Comparison of ENCODE assay signal across 8 cellular contexts in genomic region chr12:68611094-68611818, GRCh38. TPM values are rescaled to one million over a fixed set of nuclear protein-coding genes. Genes with fewer than 3 reads are reported as not detected.
A peak's percentile ranks its signal among the peaks of the same experiment; 100 is the strongest.
DNase-seq lines count a peak whose midpoint lies in the region; ATAC-seq, FAIRE-seq and TF ChIP-seq lines count a peak whose summit lies in the region.

No MANE protein-coding gene starts in this region.

- peak; percentile 57 for FAIRE-seq in GM18507 (lab: Jason Lieb, UNC)

- H3K9me3 Mint-ChIP-seq in activated T-cell treated with anti-CD3 and anti-CD28 coated beads, Interleukin-2, amount 50 U/mL, for 4 hours = no peaks in the 10 kb centered on the region

- ATAC-seq in HG03064 (IDR thresholded peaks at IDR 0.05; ENCODE audit: low read depth, unreplicated experiment) = peak; percentile 25
- peak in 1 of 2 donors; percentile 16 for ATAC-seq in activated T-cell treated with anti-CD3 and anti-CD28 coated beads, Interleukin-2, amount 50 U/mL, for 4 hours
- ATAC-seq in mucosa of descending colon = peak; percentile 49

- no peaks in the 10 kb centered on the region for H3K27me3 ChIP-seq in NT2/D1 (ENCODE audit: insufficient read depth, insufficient read length)
- no peaks in the 10 kb centered on the region for H3K27me3 ChIP-seq in esophagus (ENCODE audit: control insufficient read depth in 1 of 2, insufficient read depth in 2 of 2, low read length in 2 of 2)
- H3K27me3 ChIP-seq in stomach = no peaks in the 10 kb centered on the region

- H3K27ac ChIP-seq in esophagus (ENCODE audit: low read depth in 2 of 2, low read length in 1 of 2) (peak overlapping the region; percentile 97 to 100), stomach (peak overlapping the region; percentile 93 to 100 (median 99))

- TF ChIP-seq CTCF in mucosa of descending colon (IDR thresholded peaks at IDR 0.05) = no peak
- TF ChIP-seq CTCF in stomach (IDR thresholded peaks at IDR 0.05) = no peak

- H3K4me3 Mint-ChIP-seq in activated T-cell treated with anti-CD3 and anti-CD28 coated beads, Interleukin-2, amount 50 U/mL, for 4 hours = peak overlapping the region; percentile 95

- H3K9me3 ChIP-seq in NT2/D1 (ENCODE audit: insufficient read depth, low read length) = no peaks in the 10 kb centered on the region
- no peaks in the 10 kb centered on the region for H3K9me3 ChIP-seq in esophagus (ENCODE audit: control insufficient read depth in 2 of 2, insufficient read depth in 1 of 2, low read depth in 1 of 2, low read length in 1 of 2)
- H3K9me3 ChIP-seq in mucosa of descending colon = no peaks in the 10 kb centered on the region
- H3K9me3 ChIP-seq in stomach = no peaks in the 10 kb centered on the region

- H3K9ac ChIP-seq in NT2/D1 (ENCODE audit: insufficient read length, low read depth) = peak overlapping the region; percentile 92

- intact Hi-C loops in mucosa of descending colon (cut with DNase I, micrococcal nuclease) (no loop called here), stomach (cut with DNase I; ENCODE audit: low total_unique reads) (no loop called here)

- no peak for TF ChIP-seq POLR2A in stomach (IDR thresholded peaks at IDR 0.05)

- WGBS in esophagus, 2 donors = 0 to 1% methylated on average over 32 to 72 of the region's 72 CpGs
- WGBS in stomach, 5 donors = 0 to 1% (median 1%) methylated on average over 18 to 72 of the region's 72 CpGs

- DNase-seq in ACHN = peak; percentile 72
- peak; percentile 7 for DNase-seq in GM18507 (ENCODE audit: extremely low spot score, insufficient read length, low read depth)
- DNase-seq in NT2/D1 (ENCODE audit: low read depth, low spot score) = no peak
- DNase-seq in activated T-cell treated with anti-CD3 and anti-CD28 coated beads, Interleukin-2, amount 50 U/mL, for 4 hours = peak; percentile 26
- DNase-seq in mucosa of descending colon = peak; percentile 77 to 79 (median 78)
- DNase-seq in stomach = peak; percentile 68

- in situ Hi-C loops in ACHN (cut with HindIII; ENCODE audit: low pct_ligation_motif_present, low pct_unique_long_range_greater_than_20kb, low sequenced_read_pairs) = no loop called here

- H3K36me3 ChIP-seq in NT2/D1 (ENCODE audit: insufficient read depth, insufficient read length, low read length) (peaks cover 15% of the 10 kb centered on the region), esophagus (ENCODE audit: control insufficient read depth in 2 of 2, insufficient read depth in 2 of 2, low read length in 1 of 2) (no peaks in the 10 kb centered on the region), mucosa of descending colon (ENCODE audit: low read depth) (no peaks in the 10 kb centered on the region), stomach (no peaks in the 10 kb centered on the region)

- H3K4me1 Mint-ChIP-seq in activated T-cell treated with anti-CD3 and anti-CD28 coated beads, Interleukin-2, amount 50 U/mL, for 4 hours (ENCODE audit: low read depth) = peaks cover 40% of the 10 kb centered on the region

- H3K27me3 Mint-ChIP-seq in activated T-cell treated with anti-CD3 and anti-CD28 coated beads, Interleukin-2, amount 50 U/mL, for 4 hours (ENCODE audit: low read depth) = no peaks in the 10 kb centered on the region

- H3K4me3 ChIP-seq in NT2/D1 (ENCODE audit: insufficient read length, low read depth) (peak overlapping the region; percentile 84), esophagus (ENCODE audit: low read depth in 1 of 2, low read length in 2 of 2) (peak overlapping the region; percentile 94 to 97), mucosa of descending colon (peak overlapping the region; percentile 76), stomach (peak overlapping the region; percentile 59 to 89 (median 76))

- peaks cover 23% of the 10 kb centered on the region for H3K36me3 Mint-ChIP-seq in activated T-cell treated with anti-CD3 and anti-CD28 coated beads, Interleukin-2, amount 50 U/mL, for 4 hours (ENCODE audit: insufficient read depth)

- TF ChIP-seq EP300 in stomach (IDR thresholded peaks at IDR 0.05) = no peak

- H3K4me1 ChIP-seq in NT2/D1 (ENCODE audit: insufficient read depth, insufficient read length) = no peaks in the 10 kb centered on the region
- peaks cover 0 to 4% of the 10 kb centered on the region in 2 donors for H3K4me1 ChIP-seq in esophagus (ENCODE audit: control insufficient read depth in 2 of 2, insufficient read depth in 2 of 2, low read length in 1 of 2)
- peaks cover 38% of the 10 kb centered on the region for H3K4me1 ChIP-seq in mucosa of descending colon (ENCODE audit: low read depth)
- peaks cover 34 to 53% (median 45%) of the 10 kb centered on the region in 4 donors for H3K4me1 ChIP-seq in stomach

RNA-seq across cellular contexts. Expression of gene RAP1B, which starts 0.6 kb away (rescaled TPM):
- 100 to 1,000 TPM; 172 to 213 (median 188) TPM for total RNA-seq in activated T-cell treated with anti-CD3 and anti-CD28 coated beads, Interleukin-2, amount 50 U/mL, for 4 hours
- polyA plus RNA-seq in esophagus (10 to 100 TPM; 47.1 to 58.2 TPM), stomach (100 to 1,000 TPM in 2 of 3 donors, 10 to 100 TPM in 1; 56.3 to 140 (median 105) TPM)
- total RNA-seq in mucosa of descending colon (100 to 1,000 TPM; 158 to 182 (median 168) TPM), stomach (100 to 1,000 TPM in 2 of 5 donors, 10 to 100 TPM in 3; 79.5 to 315 (median 99.4) TPM)
